In genomic region chr20:62802026-62802712, GRCh38 we compare ENCODE assay signal across 24 cellular contexts. TPM values are rescaled to one million over a fixed set of nuclear protein-coding genes. Genes with fewer than 3 reads are reported as not detected.
DNase-seq lines count a peak whose midpoint lies in the region; ATAC-seq and TF ChIP-seq lines count a peak whose summit lies in the region.
"Had no signal": no experiment of that assay in that cellular context is flagged by ENCODE, and none has a peak within 500 bp of the region (broad histone marks: within the 10 kb centered on the region; RNA-seq: fewer than 3 reads in every experiment).

No MANE protein-coding gene starts in this region.

- peak overlapping the region; percentile 65 for H3K27ac Mint-ChIP-seq in dendritic cell treated with granulocyte-macrophage colony-stimulating factor and Interleukin-4, amounts not matched to agents 40 ng/mL and 50 ng/mL, for 4 days
- no peak overlapping the region for H3K27ac Mint-ChIP-seq in nephron
- H3K27ac Mint-ChIP-seq in activated naive CD8-positive, alpha-beta T cell treated with anti-CD3 and anti-CD28 coated beads, Interleukin-2, amount 50 U/mL, for 24 hours: no peak overlapping the region
- H3K27ac Mint-ChIP-seq: activated T-helper 2 cell treated with anti-CD3 and anti-CD28 coated beads, Interferon-gamma antibody, Interleukin-2, Interleukin-4, amounts not matched to agents 10 μg/mL and 5 μg/mL and 100 μg/mL, durations not matched to agents 14 hours and 24 hours and 36 hours had no signal

- no peak for TF ChIP-seq CTCF in nephron (IDR thresholded peaks at IDR 0.05; ENCODE audit: unreplicated experiment in 3 of 3)

- peak; percentile 26 for ATAC-seq in Right ventricle myocardium inferior
- ATAC-seq in activated naive CD8-positive, alpha-beta T cell treated with anti-CD3 and anti-CD28 coated beads, Interleukin-2, amount 50 U/mL, for 24 hours: no peak
- ATAC-seq: A549; effector memory CD8-positive, alpha-beta T cell; left lobe of liver; natural killer cell treated with Interleukin-12 subunit alpha and Interleukin-12 subunit beta and Interleukin-15 and Interleukin-18, amount 100 ng/mL, for 72 hours; upper lobe of right lung had no signal

- no peaks in the 10 kb centered on the region for H3K27me3 Mint-ChIP-seq in dendritic cell treated with granulocyte-macrophage colony-stimulating factor and Interleukin-4, amounts not matched to agents 40 ng/mL and 50 ng/mL, for 4 days
- H3K27me3 Mint-ChIP-seq in nephron (ENCODE audit: low read depth): peaks cover 10% of the 10 kb centered on the region
- no peaks in the 10 kb centered on the region for H3K27me3 Mint-ChIP-seq in activated naive CD8-positive, alpha-beta T cell treated with anti-CD3 and anti-CD28 coated beads, Interleukin-2, amount 50 U/mL, for 24 hours
- H3K27me3 Mint-ChIP-seq: activated CD4-positive, alpha-beta T cell treated with anti-CD3 and anti-CD28 coated beads, Interleukin-2, amount 10 ng/mL, durations not matched to agents 7 days and 5 days; activated naive CD8-positive, alpha-beta T cell treated with anti-CD3 and anti-CD28 coated beads, Interleukin-2, amount 10 ng/mL, durations not matched to agents 7 days and 5 days; effector memory CD8-positive, alpha-beta T cell; natural killer cell treated with Interleukin-12 subunit alpha and Interleukin-12 subunit beta and Interleukin-15 and Interleukin-18, amount 100 ng/mL, for 72 hours had no signal

- no peak for DNase-seq in Right ventricle myocardium inferior (ENCODE audit: missing footprints)
- DNase-seq in cardiac septum (ENCODE audit: low spot score): no peak
- DNase-seq in NCI-H187 (lab: John Stamatoyannopoulos, UW): no peak
- DNase-seq in middle frontal gyrus (ENCODE audit: extremely low spot score, low spot score): no peak
- DNase-seq in DMS53 (lab: John Stamatoyannopoulos, UW): no peak
- DNase-seq in activated naive CD8-positive, alpha-beta T cell treated with anti-CD3 and anti-CD28 coated beads, Interleukin-2, amount 50 U/mL, for 24 hours: no peak
- DNase-seq: activated CD4-positive, alpha-beta T cell treated with anti-CD3 and anti-CD28 coated beads, Interleukin-2, amount 10 ng/mL, durations not matched to agents 7 days and 5 days; activated naive CD8-positive, alpha-beta T cell treated with anti-CD3 and anti-CD28 coated beads, Interleukin-2, amount 10 ng/mL, durations not matched to agents 7 days and 5 days; BE2C; Caco-2; effector memory CD8-positive, alpha-beta T cell; midbrain; NCI-H1092; NCI-H1930; NCI-H2227 treated with DMSO at 0.1 percent for 48 hours; NCI-H69; upper lobe of right lung had no signal

- H3K36me3 Mint-ChIP-seq in dendritic cell treated with granulocyte-macrophage colony-stimulating factor and Interleukin-4, amounts not matched to agents 40 ng/mL and 50 ng/mL, for 4 days (ENCODE audit: low read depth): peaks cover 77% of the 10 kb centered on the region
- peaks cover 32% of the 10 kb centered on the region for H3K36me3 Mint-ChIP-seq in nephron (ENCODE audit: low read depth)
- H3K36me3 Mint-ChIP-seq in activated naive CD8-positive, alpha-beta T cell treated with anti-CD3 and anti-CD28 coated beads, Interleukin-2, amount 50 U/mL, for 24 hours (ENCODE audit: low read depth): peaks cover 15% of the 10 kb centered on the region

- peaks cover 74% of the 10 kb centered on the region for H3K4me1 Mint-ChIP-seq in dendritic cell treated with granulocyte-macrophage colony-stimulating factor and Interleukin-4, amounts not matched to agents 40 ng/mL and 50 ng/mL, for 4 days (ENCODE audit: low read depth)
- H3K4me1 Mint-ChIP-seq in nephron: peaks cover 27% of the 10 kb centered on the region
- H3K4me1 Mint-ChIP-seq in activated naive CD8-positive, alpha-beta T cell treated with anti-CD3 and anti-CD28 coated beads, Interleukin-2, amount 50 U/mL, for 24 hours: peaks cover 31% of the 10 kb centered on the region

- H3K9me3 Mint-ChIP-seq in dendritic cell treated with granulocyte-macrophage colony-stimulating factor and Interleukin-4, amounts not matched to agents 40 ng/mL and 50 ng/mL, for 4 days: no peaks in the 10 kb centered on the region
- H3K9me3 Mint-ChIP-seq in nephron: no peaks in the 10 kb centered on the region
- H3K9me3 Mint-ChIP-seq in activated naive CD8-positive, alpha-beta T cell treated with anti-CD3 and anti-CD28 coated beads, Interleukin-2, amount 50 U/mL, for 24 hours: no peaks in the 10 kb centered on the region
- H3K9me3 Mint-ChIP-seq: activated CD4-positive, alpha-beta T cell treated with anti-CD3 and anti-CD28 coated beads, Interleukin-2, amount 10 ng/mL, durations not matched to agents 7 days and 5 days; activated naive CD8-positive, alpha-beta T cell treated with anti-CD3 and anti-CD28 coated beads, Interleukin-2, amount 10 ng/mL, durations not matched to agents 7 days and 5 days; activated T-helper 2 cell treated with anti-CD3 and anti-CD28 coated beads, Interferon-gamma antibody, Interleukin-2, Interleukin-4, amounts not matched to agents 10 μg/mL and 5 μg/mL and 100 μg/mL, durations not matched to agents 14 hours and 24 hours and 36 hours; effector memory CD8-positive, alpha-beta T cell; natural killer cell treated with Interleukin-12 subunit alpha and Interleukin-12 subunit beta and Interleukin-15 and Interleukin-18, amount 100 ng/mL, for 72 hours had no signal

- H3K4me3 Mint-ChIP-seq in dendritic cell treated with granulocyte-macrophage colony-stimulating factor and Interleukin-4, amounts not matched to agents 40 ng/mL and 50 ng/mL, for 4 days: no peak overlapping the region
- H3K4me3 Mint-ChIP-seq in nephron: peak overlapping the region; percentile 93 to 97 (median 94)
- H3K4me3 Mint-ChIP-seq in activated naive CD8-positive, alpha-beta T cell treated with anti-CD3 and anti-CD28 coated beads, Interleukin-2, amount 50 U/mL, for 24 hours: no peak overlapping the region
- H3K4me3 Mint-ChIP-seq: activated CD4-positive, alpha-beta T cell treated with anti-CD3 and anti-CD28 coated beads, Interleukin-2, amount 10 ng/mL, durations not matched to agents 7 days and 5 days; activated naive CD8-positive, alpha-beta T cell treated with anti-CD3 and anti-CD28 coated beads, Interleukin-2, amount 10 ng/mL, durations not matched to agents 7 days and 5 days had no signal

- intact Hi-C loops in Right ventricle myocardium inferior (cut with DNase I): no loop called here
- intact Hi-C loops in cardiac septum (cut with DNase I): no loop called here
- intact Hi-C loops in dendritic cell treated with granulocyte-macrophage colony-stimulating factor and Interleukin-4, amounts not matched to agents 40 ng/mL and 50 ng/mL, for 4 days (cut with micrococcal nuclease): loop anchor here (10.0 kb wide), 1 partner anchor 417 kb away; the partner anchor contains the start of gene RPS21

RNA-seq across cellular contexts. Expression of gene OGFR, which starts 2.5 kb away (rescaled TPM):
- 22.5 TPM for total RNA-seq in Right ventricle myocardium inferior
- total RNA-seq in cardiac septum: 16.4 TPM

RNA-seq across cellular contexts. Expression of gene MRGBP, which starts 5.9 kb away (rescaled TPM):
- total RNA-seq in Right ventricle myocardium inferior (10.0 TPM), cardiac septum (7.9 TPM)

RNA-seq across cellular contexts. Expression of gene COL9A3, which starts 14.7 kb away (rescaled TPM):
- 5.5 TPM for total RNA-seq in Right ventricle myocardium inferior
- total RNA-seq in cardiac septum: 0.94 TPM
- total RNA-seq: activated CD4-positive, alpha-beta T cell treated with anti-CD3 and anti-CD28 coated beads, Interleukin-2, amount 10 ng/mL, durations not matched to agents 7 days and 5 days; H4; natural killer cell treated with Interleukin-12 subunit alpha and Interleukin-12 subunit beta and Interleukin-15 and Interleukin-18, amount 100 ng/mL, for 72 hours had no signal

RNA-seq across cellular contexts. Expression of gene TCFL5, which starts 59.5 kb away (rescaled TPM):
- total RNA-seq in Right ventricle myocardium inferior (6.0 TPM), cardiac septum (7.8 TPM)

Comparison
In these comparisons a context has a peak if more than half of its experiments do, and no peak if none do; other contexts are left out.
1. H3K4me3 Mint-ChIP-seq: peak in nephron (3 of 3); none in dendritic cell treated with granulocyte-macrophage colony-stimulating factor and Interleukin-4, amounts not matched to agents 40 ng/mL and 50 ng/mL, for 4 days (single experiment) and activated naive CD8-positive, alpha-beta T cell treated with anti-CD3 and anti-CD28 coated beads, Interleukin-2, amount 50 U/mL, for 24 hours (single experiment).